In the genomic region with DNA sequence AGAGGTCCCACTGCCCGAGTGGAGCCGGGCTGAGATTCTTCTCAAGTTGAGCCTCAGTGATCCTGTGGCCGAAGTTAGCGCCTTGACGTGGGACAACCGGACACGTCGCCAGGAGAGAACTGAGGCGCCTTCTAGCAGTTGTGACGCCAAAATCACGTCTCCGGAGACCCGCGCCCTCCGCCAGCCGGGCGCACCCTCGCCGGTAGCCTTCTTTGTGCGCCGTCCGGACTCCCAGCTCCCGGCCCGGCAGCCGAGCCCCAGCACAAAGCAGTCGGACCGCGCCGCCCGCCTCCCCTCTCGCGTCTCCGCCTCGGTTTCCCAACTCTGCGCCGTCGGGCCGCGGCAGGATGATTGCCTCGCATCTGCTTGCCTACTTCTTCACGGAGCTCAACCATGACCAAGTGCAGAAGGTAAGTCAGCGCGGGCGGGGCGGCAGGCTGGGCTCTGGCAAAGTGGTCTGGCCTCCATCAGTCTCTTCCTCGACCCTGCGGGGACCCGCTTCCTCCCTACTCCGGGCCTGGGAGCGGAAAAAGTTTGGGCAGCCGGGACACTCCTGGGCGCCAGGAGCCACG, we compare ENCODE assay signal across 8 cellular contexts. TPM values are rescaled to one million over a fixed set of nuclear protein-coding genes. Genes with fewer than 3 reads are reported as not detected.
DNase-seq lines count a peak whose midpoint lies in the region; ATAC-seq, FAIRE-seq and TF ChIP-seq lines count a peak whose summit lies in the region.
"Not testable (repeated sequence)": the region's sequence is repeated elsewhere in the genome, so short reads cannot be mapped to it uniquely, and the experiment has no call there.

No MANE protein-coding gene starts in this region.

- POLR2A ChIA-PET in AG04449 (lab: Yijun Ruan, JAX): interaction anchor here (1.0 to 2.2 kb wide), 2 partner anchors 59 to 94 kb away, joined by 3 to 10 read pairs; no protein-coding TSS in a partner anchor
- POLR2A ChIA-PET in activated CD8-positive, alpha-beta T cell treated with anti-CD3 and anti-CD28 coated beads, Interleukin-2, amount 10 ng/mL, durations not matched to agents 7 days and 5 days (lab: Charles Lee): interaction anchor here (0.8 to 2.3 kb wide), 4 partner anchors 10 to 15 kb away, joined by 4 to 11 read pairs (median 8); no protein-coding TSS in a partner anchor

- H3K9me1 ChIP-seq in keratinocyte (ENCODE audit: control insufficient read depth, extremely low read depth, insufficient read depth, low read length): not testable (repeated sequence)

- TF ChIP-seq POLR2A in sigmoid colon (IDR thresholded peaks at IDR 0.05): not testable (repeated sequence)

- H3K4me2 ChIP-seq in keratinocyte (ENCODE audit: control insufficient read depth, extremely low read depth, insufficient read depth, low read depth, low read length): peak overlapping the region; percentile 50

- H3K4me3 ChIP-seq in AG04449 (ENCODE audit: low read depth, low read length): peak overlapping the region; percentile 93
- peak overlapping the region; percentile 75 to 81 (median 79) for H3K4me3 ChIP-seq in keratinocyte (ENCODE audit: control insufficient read depth in 2 of 3, extremely low read depth in 1 of 3, insufficient read depth in 2 of 3, low read depth in 1 of 3, low read length in 3 of 3)
- H3K4me3 ChIP-seq in sigmoid colon: peak overlapping the region; percentile 13 to 64 (median 50)

- TF ChIP-seq EP300 in sigmoid colon (IDR thresholded peaks at IDR 0.05): not testable (repeated sequence)

- H3K27ac ChIP-seq in keratinocyte (ENCODE audit: control insufficient read depth, insufficient read depth, low read length) (peak overlapping the region; percentile 86), sigmoid colon (peak overlapping the region; percentile 13 to 57 (median 30))

- H3K9me3 ChIP-seq in keratinocyte (ENCODE audit: control insufficient read depth, low read depth, low read length); sigmoid colon: not testable (repeated sequence)

- H2AFZ ChIP-seq in keratinocyte (ENCODE audit: control insufficient read depth, low read length): peak overlapping the region; percentile 81

- FAIRE-seq in keratinocyte (lab: Jason Lieb, UNC): not testable (repeated sequence)

- H3K79me2 ChIP-seq in keratinocyte (ENCODE audit: control insufficient read depth, insufficient read depth, low read length): peaks cover 45% of the 10 kb centered on the region

- intact Hi-C loops in sigmoid colon (cut with DNase I): not testable (repeated sequence)

- CTCF ChIA-PET in AG04449 (lab: Yijun Ruan, JAX): interaction anchor here (1.4 to 12.0 kb wide), 4 partner anchors 9 to 143 kb away, joined by 5 to 95 read pairs (median 9); no protein-coding TSS in a partner anchor
- CTCF ChIA-PET in activated CD8-positive, alpha-beta T cell treated with anti-CD3 and anti-CD28 coated beads, Interleukin-2, amount 10 ng/mL, durations not matched to agents 7 days and 5 days (lab: Charles Lee): interaction anchor here (0.8 to 8.1 kb wide), 9 partner anchors 10 to 443 kb away, joined by 3 to 87 read pairs (median 6); no protein-coding TSS in a partner anchor

- not testable (repeated sequence) for DNase-seq in AG04449 (ENCODE audit: low read depth, low spot score); keratinocyte (ENCODE audit: low read depth, low spot score)
- DNase-seq in NCI-H2171 (lab: John Stamatoyannopoulos, UW) (peak; percentile 4), dermis blood vessel endothelial cell (peak; percentile 39), sigmoid colon (peak; percentile 66)
- peak; percentile 47 for DNase-seq in activated CD8-positive, alpha-beta T cell treated with anti-CD3 and anti-CD28 coated beads, Interleukin-2, amount 10 ng/mL, durations not matched to agents 7 days and 5 days

- not testable (repeated sequence) for TF ChIP-seq CTCF in AG04449 (IDR thresholded peaks at IDR 0.05; ENCODE audit: insufficient read depth, low read length, missing control alignments); keratinocyte (optimal IDR thresholded peaks at IDR 0.05 in 1 of 3, IDR thresholded peaks at IDR 0.05 in 1 of 3, conservative IDR thresholded peaks at IDR 0.05 in 1 of 3; ENCODE audit: extremely low read depth in 1 of 3, insufficient read depth in 2 of 3, low read length in 3 of 3); sigmoid colon (IDR thresholded peaks at IDR 0.05)

- H4K20me1 ChIP-seq in keratinocyte (ENCODE audit: control insufficient read depth, extremely low read depth, insufficient read depth, low read length): not testable (repeated sequence)

- peaks cover 23% of the 10 kb centered on the region for H3K36me3 Mint-ChIP-seq in activated CD8-positive, alpha-beta T cell treated with anti-CD3 and anti-CD28 coated beads, Interleukin-2, amount 10 ng/mL, durations not matched to agents 7 days and 5 days (ENCODE audit: low read depth)

- 0% methylated on average over 53 of the region's 53 CpGs for WGBS in sigmoid colon, 2 donors

- H3K36me3 ChIP-seq in keratinocyte (ENCODE audit: control insufficient read depth in 2 of 2, extremely low read depth in 1 of 2, insufficient read depth in 2 of 2, low read length in 2 of 2); sigmoid colon: not testable (repeated sequence)

- peaks cover 20% of the 10 kb centered on the region for H3K4me1 ChIP-seq in keratinocyte (ENCODE audit: control insufficient read depth, extremely low read depth, insufficient read depth, low read length)
- peaks cover 0 to 29% (median 23%) of the 10 kb centered on the region in 4 donors for H3K4me1 ChIP-seq in sigmoid colon

- H3K27me3 ChIP-seq in keratinocyte (ENCODE audit: control insufficient read depth, extremely low read depth, insufficient read depth, low read length): not testable (repeated sequence)
- H3K27me3 ChIP-seq in sigmoid colon: peaks cover 6 to 29% (median 28%) of the 10 kb centered on the region in 3 donors

- ATAC-seq in GM19372 (IDR thresholded peaks at IDR 0.05; ENCODE audit: low read depth, unreplicated experiment) (peak; percentile 14), HG03025 (IDR thresholded peaks at IDR 0.05; ENCODE audit: low FRiP score, unreplicated experiment) (peak; percentile 17)
- peak; percentile 24 for ATAC-seq in activated CD8-positive, alpha-beta T cell treated with anti-CD3 and anti-CD28 coated beads, Interleukin-2, amount 10 ng/mL, durations not matched to agents 7 days and 5 days

- H3K4me1 Mint-ChIP-seq in activated CD8-positive, alpha-beta T cell treated with anti-CD3 and anti-CD28 coated beads, Interleukin-2, amount 10 ng/mL, durations not matched to agents 7 days and 5 days (ENCODE audit: low read depth): peaks cover 57% of the 10 kb centered on the region

- not testable (repeated sequence) for H3K27me3 Mint-ChIP-seq in activated CD8-positive, alpha-beta T cell treated with anti-CD3 and anti-CD28 coated beads, Interleukin-2, amount 10 ng/mL, durations not matched to agents 7 days and 5 days (ENCODE audit: low read depth)

- peak overlapping the region; percentile 94 for H3K4me3 Mint-ChIP-seq in activated CD8-positive, alpha-beta T cell treated with anti-CD3 and anti-CD28 coated beads, Interleukin-2, amount 10 ng/mL, durations not matched to agents 7 days and 5 days

- H3K9me3 Mint-ChIP-seq in activated CD8-positive, alpha-beta T cell treated with anti-CD3 and anti-CD28 coated beads, Interleukin-2, amount 10 ng/mL, durations not matched to agents 7 days and 5 days (ENCODE audit: insufficient read depth): not testable (repeated sequence)

- dilution Hi-C loops in keratinocyte (cut with MboI; ENCODE audit: extremely low pct_ligation_motif_present, low sequenced_read_pairs): not testable (repeated sequence)

- H3K9ac ChIP-seq in keratinocyte (ENCODE audit: control insufficient read depth, extremely low read depth, insufficient read depth, low read length): peak overlapping the region; percentile 90

- H3K27ac Mint-ChIP-seq in activated CD8-positive, alpha-beta T cell treated with anti-CD3 and anti-CD28 coated beads, Interleukin-2, amount 10 ng/mL, durations not matched to agents 7 days and 5 days: peak overlapping the region; percentile 93

RNA-seq across cellular contexts. Expression of gene HK2, which starts 0.4 kb away (rescaled TPM):
- 10 to 100 TPM; 42.6 to 44.7 TPM for total RNA-seq in activated CD8-positive, alpha-beta T cell treated with anti-CD3 and anti-CD28 coated beads, Interleukin-2, amount 10 ng/mL, durations not matched to agents 7 days and 5 days
- total RNA-seq in dermis blood vessel endothelial cell (3.1 and 7.6 TPM in 2 replicates), sigmoid colon (1 to 10 TPM; 1.3 to 1.9 (median 1.6) TPM)
- polyA plus RNA-seq in keratinocyte (20.3 to 27.1 TPM (median 23.2 TPM) in 3 replicates), sigmoid colon (100 to 1,000 TPM in 1 of 3 donors, 10 to 100 TPM in 2; 39.6 to 118 (median 57.3) TPM)
- polyA plus RNA-seq in keratinocyte (2011; ENCODE audit: low read depth): 56.1 TPM
- polyA plus RNA-seq in keratinocyte (2011; cell fraction: cytosol; rRNA removed): 13.8 and 15.1 TPM in 2 replicates
- 29.1 and 39.4 TPM in 2 replicates for polyA plus RNA-seq in keratinocyte (2011; cell fraction: nucleus; rRNA removed)
- polyA plus RNA-seq in keratinocyte (2012; ENCODE audit: low replicate concordance): 21.7 and 83.6 TPM in 2 replicates
- polyA minus RNA-seq in keratinocyte: 27.5 to 58.4 TPM (median 58.2 TPM) in 3 replicates
- polyA minus RNA-seq in keratinocyte (2011; cell fraction: cytosol; rRNA and poly(A)+ RNA removed): 28.2 TPM
- polyA minus RNA-seq in keratinocyte (2011; cell fraction: nucleus; rRNA and poly(A)+ RNA removed): 38.4 and 46.2 TPM in 2 replicates
